In genomic region chr7:79227035-79227434, GRCh38 we compare ENCODE assay signal across 23 cellular contexts.
A peak's percentile ranks its signal among the peaks of the same experiment; 100 is the strongest.
DNase-seq lines count a peak whose midpoint lies in the region; FAIRE-seq and TF ChIP-seq lines count a peak whose summit lies in the region.
"Had no signal": no experiment of that assay in that cellular context is flagged by ENCODE, and none has a peak within 500 bp of the region (broad histone marks: within the 10 kb centered on the region; RNA-seq: fewer than 3 reads in every experiment).

No MANE protein-coding gene starts in this region.

- peak; percentile 53 for DNase-seq in COLO829 (ENCODE audit: low spot score)
- DNase-seq in H54 (ENCODE audit: insufficient read length, low spot score): no peak
- peak; percentile 11 for DNase-seq in NCI-H2227 treated with DMSO at 0.1 percent for 48 hours (lab: John Stamatoyannopoulos, UW)
- DNase-seq in astrocyte (ENCODE audit: low read depth): peak; percentile 32
- no peak for DNase-seq in lower leg skin (ENCODE audit: low spot score in 2 of 2)
- no peak for DNase-seq in NOMO-1 treated with DMSO at 0.1 percent for 48 hours (lab: John Stamatoyannopoulos, UW; ENCODE audit: unreplicated experiment)
- no peak for DNase-seq in amygdala (lab: John Stamatoyannopoulos, UW)
- no peak for DNase-seq in T1000 (lab: John Stamatoyannopoulos, UW)
- DNase-seq: activated CD4-positive, alpha-beta T cell treated with anti-CD3 and anti-CD28 coated beads, Interleukin-2, amount 10 ng/mL, durations not matched to agents 7 days and 5 days; CD8-positive, alpha-beta T cell; head of caudate nucleus; left lung; mucosa of descending colon; NCI-H2029 treated with DMSO at 0.1 percent for 48 hours; NCI-H524 treated with DMSO at 0.1 percent for 48 hours; PC-9; SIG-M5; thyroid gland had no signal

- no peak overlapping the region for H3K9ac ChIP-seq in astrocyte (ENCODE audit: low read length)

- no peaks in the 10 kb centered on the region for H3K4me1 Mint-ChIP-seq in astrocyte (ENCODE audit: low read depth, unreplicated experiment)
- H3K4me1 Mint-ChIP-seq: activated CD4-positive, alpha-beta T cell treated with anti-CD3 and anti-CD28 coated beads, Interleukin-2, amount 10 ng/mL, durations not matched to agents 7 days and 5 days; stimulated activated effector memory CD8-positive, alpha-beta T cell treated with anti-CD3 and anti-CD28 coated beads, Interleukin-12 subunit alpha, Interleukin-12 subunit beta, amount 100 ng/mL, for 72 hours had no signal

- no peaks in the 10 kb centered on the region for H4K20me1 ChIP-seq in astrocyte (ENCODE audit: insufficient read depth, low read length)

- no peak overlapping the region for H3K27ac ChIP-seq in astrocyte (ENCODE audit: low read depth, low read length)
- H3K27ac ChIP-seq: coronary artery, left lung, PC-9, thyroid gland had no signal

- 72 to 90% methylated on average over 1 of the region's 1 CpG for WGBS in lower leg skin, 2 donors

- no peak for TF ChIP-seq CTCF in astrocyte (IDR thresholded peaks at IDR 0.05; ENCODE audit: insufficient read depth, low read depth, low read length)
- no peak for TF ChIP-seq CTCF in lower leg skin (IDR thresholded peaks at IDR 0.05)

- intact Hi-C loops in lower leg skin (cut with DNase I; ENCODE audit: low total_unique reads): no loop called here

- H3K4me3 ChIP-seq in astrocyte (ENCODE audit: insufficient read depth, low read depth, low read length) (no peak overlapping the region), lower leg skin (ENCODE audit: low read depth, poor library complexity, severe bottlenecking) (no peak overlapping the region)
- H3K4me3 ChIP-seq: coronary artery, K562, left lung, mucosa of descending colon, PC-9, thyroid gland had no signal

- no peaks in the 10 kb centered on the region for H3K27me3 Mint-ChIP-seq in astrocyte (ENCODE audit: low read depth, unreplicated experiment)
- H3K27me3 Mint-ChIP-seq: activated CD4-positive, alpha-beta T cell treated with anti-CD3 and anti-CD28 coated beads, Interleukin-2, amount 10 ng/mL, durations not matched to agents 7 days and 5 days had no signal

- H3K4me3 Mint-ChIP-seq in astrocyte (ENCODE audit: unreplicated experiment): no peak overlapping the region
- H3K4me3 Mint-ChIP-seq: activated CD4-positive, alpha-beta T cell treated with anti-CD3 and anti-CD28 coated beads, Interleukin-2, amount 10 ng/mL, durations not matched to agents 7 days and 5 days; CD8-positive, alpha-beta T cell; stimulated activated effector memory CD8-positive, alpha-beta T cell treated with anti-CD3 and anti-CD28 coated beads, Interleukin-12 subunit alpha, Interleukin-12 subunit beta, amount 100 ng/mL, for 72 hours had no signal

- no peak for TF ChIP-seq POLR2A in H54 (IDR thresholded peaks at IDR 0.05; ENCODE audit: low read depth, low read length)
- no peak for TF ChIP-seq POLR2A in lower leg skin (IDR thresholded peaks at IDR 0.05)

- H3K9me3 Mint-ChIP-seq in astrocyte (ENCODE audit: unreplicated experiment): no peaks in the 10 kb centered on the region
- H3K9me3 Mint-ChIP-seq: activated T-helper 2 cell treated with anti-CD3 and anti-CD28 coated beads, Interferon-gamma antibody, Interleukin-2, Interleukin-4, amounts not matched to agents 10 μg/mL and 5 μg/mL and 100 μg/mL, durations not matched to agents 14 hours and 24 hours and 36 hours had no signal

- peak; percentile 67 for FAIRE-seq in H54 (lab: Jason Lieb, UNC)
- no peak for FAIRE-seq in astrocyte (lab: Jason Lieb, UNC)
- FAIRE-seq: bronchial epithelial cell, K562 had no signal

- no peaks in the 10 kb centered on the region for H3K4me1 ChIP-seq in astrocyte (ENCODE audit: insufficient read depth, low read length)
- H3K4me1 ChIP-seq: left lung, thyroid gland had no signal

- no peak overlapping the region for H2AFZ ChIP-seq in astrocyte (ENCODE audit: low read depth, low read length)
- H2AFZ ChIP-seq: PC-9 had no signal

- no peaks in the 10 kb centered on the region for H3K36me3 Mint-ChIP-seq in astrocyte (ENCODE audit: low read depth, unreplicated experiment)
- H3K36me3 Mint-ChIP-seq: CD8-positive, alpha-beta T cell; stimulated activated effector memory CD8-positive, alpha-beta T cell treated with anti-CD3 and anti-CD28 coated beads, Interleukin-12 subunit alpha, Interleukin-12 subunit beta, amount 100 ng/mL, for 72 hours had no signal

- no peaks in the 10 kb centered on the region for H3K79me2 ChIP-seq in astrocyte (ENCODE audit: insufficient read depth, low read length)

- H3K9me3 ChIP-seq in astrocyte (ENCODE audit: insufficient read depth, low read depth, low read length): no peaks in the 10 kb centered on the region
- H3K9me3 ChIP-seq: left lung, mucosa of descending colon, thyroid gland had no signal

- H3K36me3 ChIP-seq in astrocyte (ENCODE audit: insufficient read depth, low read length): no peaks in the 10 kb centered on the region
- H3K36me3 ChIP-seq: left lung, thyroid gland had no signal

- no peak overlapping the region for H3K4me2 ChIP-seq in astrocyte (ENCODE audit: low read length)
- H3K4me2 ChIP-seq: PC-9 had no signal

- no peaks in the 10 kb centered on the region for H3K27me3 ChIP-seq in astrocyte (ENCODE audit: insufficient read depth, low read length)
- H3K27me3 ChIP-seq: left lung, thyroid gland had no signal

- no peak overlapping the region for H3K27ac Mint-ChIP-seq in astrocyte (ENCODE audit: unreplicated experiment)
- H3K27ac Mint-ChIP-seq: activated CD4-positive, alpha-beta T cell treated with anti-CD3 and anti-CD28 coated beads, Interleukin-2, amount 10 ng/mL, durations not matched to agents 7 days and 5 days; activated T-helper 2 cell treated with anti-CD3 and anti-CD28 coated beads, Interferon-gamma antibody, Interleukin-2, Interleukin-4, amounts not matched to agents 10 μg/mL and 5 μg/mL and 100 μg/mL, durations not matched to agents 14 hours and 24 hours and 36 hours; CD8-positive, alpha-beta T cell; stimulated activated effector memory CD8-positive, alpha-beta T cell treated with anti-CD3 and anti-CD28 coated beads, Interleukin-12 subunit alpha, Interleukin-12 subunit beta, amount 100 ng/mL, for 72 hours had no signal

Comparison
In these comparisons a context has a peak if more than half of its experiments do, and no peak if none do; other contexts are left out.
1. DNase-seq: peak in COLO829 (single experiment), NCI-H2227 treated with DMSO at 0.1 percent for 48 hours (single experiment) and astrocyte (single experiment); none in H54 (single experiment), lower leg skin (0 of 2), NOMO-1 treated with DMSO at 0.1 percent for 48 hours (single experiment), amygdala (0 of 56) and T1000 (single experiment).